Comparison of ENCODE assay signal across 15 cellular contexts in genomic region chr9:115923903-115924668, GRCh38.
A peak's percentile ranks its signal among the peaks of the same experiment; 100 is the strongest.
DNase-seq lines count a peak whose midpoint lies in the region; ATAC-seq and TF ChIP-seq lines count a peak whose summit lies in the region.
"Had no signal": no experiment of that assay in that cellular context is flagged by ENCODE, and none has a peak within 500 bp of the region (broad histone marks: within the 10 kb centered on the region; RNA-seq: fewer than 3 reads in every experiment).

No MANE protein-coding gene starts in this region.

- no peak overlapping the region for H3K4me2 ChIP-seq in fibroblast of lung (ENCODE audit: extremely low read depth, insufficient read depth, low read length)

- no peaks in the 10 kb centered on the region for H3K27me3 ChIP-seq in fibroblast of lung (ENCODE audit: control insufficient read depth, insufficient read depth, low read length)

- no peaks in the 10 kb centered on the region for H3K9me3 ChIP-seq in fibroblast of lung (ENCODE audit: control insufficient read depth, insufficient read depth, low read depth, low read length)
- H3K9me3 ChIP-seq: HAP-1 had no signal

- DNase-seq in COLO829 (ENCODE audit: low spot score): peak; percentile 57
- peak; percentile 87 for DNase-seq in RPMI7951 (ENCODE audit: low read depth)
- DNase-seq in fibroblast of lung (ENCODE audit: low read depth in 2 of 2): peak; percentile 87 to 99
- peak; percentile 40 for DNase-seq in myocyte (ENCODE audit: low read depth)
- no peak for DNase-seq in glutamatergic neuron
- no peak for DNase-seq in stimulated activated CD4-positive, alpha-beta T cell treated with anti-CD3 and anti-CD28 coated beads, Interleukin-4, amount 100 ng/mL, for 24 hours
- no peak for DNase-seq in GF-D8 (lab: John Stamatoyannopoulos, UW)
- DNase-seq: activated T-cell treated with anti-CD3 and anti-CD28 coated beads, Interleukin-2, amount 50 U/mL, for 1 hour; CD8-positive, alpha-beta memory T cell; NCI-H2227 treated with DMSO at 0.1 percent for 48 hours; trophoblast cell had no signal

- H3K4me1 Mint-ChIP-seq in glutamatergic neuron (ENCODE audit: low read depth, unreplicated experiment): no peaks in the 10 kb centered on the region
- H3K4me1 Mint-ChIP-seq: CD8-positive, alpha-beta memory T cell; central memory CD8-positive, alpha-beta T cell; WTC11 had no signal

- H2AFZ ChIP-seq in fibroblast of lung (ENCODE audit: low read length): no peak overlapping the region

- no peaks in the 10 kb centered on the region for H3K36me3 ChIP-seq in fibroblast of lung (ENCODE audit: control insufficient read depth, insufficient read depth, low read length)
- H3K36me3 ChIP-seq: HAP-1 had no signal

- H3K27me3 Mint-ChIP-seq in glutamatergic neuron (ENCODE audit: unreplicated experiment): peaks cover 2% of the 10 kb centered on the region
- H3K27me3 Mint-ChIP-seq: CD8-positive, alpha-beta memory T cell; central memory CD8-positive, alpha-beta T cell had no signal

- H3K36me3 Mint-ChIP-seq in glutamatergic neuron (ENCODE audit: unreplicated experiment): no peaks in the 10 kb centered on the region
- H3K36me3 Mint-ChIP-seq: CD8-positive, alpha-beta memory T cell; WTC11 had no signal

- TF ChIP-seq CTCF in fibroblast of lung (conservative IDR thresholded peaks at IDR 0.05 in 1 of 2, IDR thresholded peaks at IDR 0.05 in 1 of 2; ENCODE audit: low read depth in 1 of 2, low read length in 2 of 2): no peak
- TF ChIP-seq CTCF in glutamatergic neuron (IDR thresholded peaks at IDR 0.05; ENCODE audit: partially characterized antibody, unreplicated experiment): no peak

- peaks cover 11% of the 10 kb centered on the region for H3K4me1 ChIP-seq in fibroblast of lung (ENCODE audit: control insufficient read depth, extremely low read depth, insufficient read depth, low read length)
- H3K4me1 ChIP-seq: HAP-1 had no signal

- H3K9me3 Mint-ChIP-seq in glutamatergic neuron (ENCODE audit: unreplicated experiment): no peaks in the 10 kb centered on the region

- H3K4me3 Mint-ChIP-seq in glutamatergic neuron (ENCODE audit: unreplicated experiment): no peak overlapping the region
- H3K4me3 Mint-ChIP-seq: CD8-positive, alpha-beta memory T cell; central memory CD8-positive, alpha-beta T cell; WTC11 had no signal

- H3K4me3 ChIP-seq in fibroblast of lung (replicated peaks in 1 of 4; ENCODE audit: control extremely low read depth in 1 of 4, insufficient read depth in 1 of 4, low read depth in 3 of 4, low read length in 4 of 4): no peak overlapping the region
- H3K4me3 ChIP-seq: HAP-1 had no signal

- no peak for ATAC-seq in GM21737 (IDR thresholded peaks at IDR 0.05; ENCODE audit: unreplicated experiment)
- ATAC-seq: WTC11 had no signal

- H3K79me2 ChIP-seq in fibroblast of lung (ENCODE audit: control insufficient read depth, insufficient read depth, low read length): no peaks in the 10 kb centered on the region

- no peak overlapping the region for H3K9ac ChIP-seq in fibroblast of lung (ENCODE audit: insufficient read depth, low read length)

- H3K27ac ChIP-seq in fibroblast of lung (ENCODE audit: insufficient read depth, low read length): peak overlapping the region; percentile 49

- no peak overlapping the region for H3K27ac Mint-ChIP-seq in glutamatergic neuron (ENCODE audit: unreplicated experiment)
- H3K27ac Mint-ChIP-seq: CD8-positive, alpha-beta memory T cell; WTC11 had no signal

- no peaks in the 10 kb centered on the region for H4K20me1 ChIP-seq in fibroblast of lung (ENCODE audit: control insufficient read depth, extremely low read depth, insufficient read depth, low read length)

Comparison
In these comparisons a context has a peak if more than half of its experiments do, and no peak if none do; other contexts are left out.
1. DNase-seq: peak in COLO829 (single experiment), RPMI7951 (single experiment), fibroblast of lung (2 of 2) and myocyte (single experiment); none in glutamatergic neuron (single experiment), stimulated activated CD4-positive, alpha-beta T cell treated with anti-CD3 and anti-CD28 coated beads, Interleukin-4, amount 100 ng/mL, for 24 hours (single experiment) and GF-D8 (single experiment).